8 cellular contexts compared by ENCODE assay signal in genomic region chr21:32770514-32771133, GRCh38. TPM values are rescaled to one million over a fixed set of nuclear protein-coding genes. Genes with fewer than 3 reads are reported as not detected.
DNase-seq lines count a peak whose midpoint lies in the region; ATAC-seq and TF ChIP-seq lines count a peak whose summit lies in the region.

No MANE protein-coding gene starts in this region.

- peaks cover 43% of the 10 kb centered on the region for H3K4me1 Mint-ChIP-seq in type B pancreatic cell (ENCODE audit: unreplicated experiment)

- H3K4me3 Mint-ChIP-seq in type B pancreatic cell = peak overlapping the region; percentile 99

- H3K9me3 Mint-ChIP-seq in type B pancreatic cell = no peaks in the 10 kb centered on the region

- H3K4me3 ChIP-seq in BE2C (ENCODE audit: low read depth, low read length) = peak overlapping the region; percentile 99
- peak overlapping the region; percentile 71 for H3K4me3 ChIP-seq in lung

- H3K27ac ChIP-seq in lung (ENCODE audit: low read depth in 1 of 2, low read length in 1 of 2) = peak overlapping the region; percentile 90 to 95

- WGBS in lung, 2 donors = 6 to 8% methylated on average over 14 of the region's 14 CpGs

- ATAC-seq in GM21529 (IDR thresholded peaks at IDR 0.05; ENCODE audit: unreplicated experiment) (peak; percentile 6), lung (ENCODE audit: insufficient read depth, low FRiP score) (no peak), HG03571 (IDR thresholded peaks at IDR 0.05; ENCODE audit: unreplicated experiment) (no peak)

- H3K9me3 ChIP-seq in BE2C = no peaks in the 10 kb centered on the region
- H3K9me3 ChIP-seq in lung (ENCODE audit: control insufficient read depth in 2 of 2, insufficient read depth in 1 of 2, low read length in 1 of 2) = no peaks in the 10 kb centered on the region

- no peak for DNase-seq in BE2C
- peak; percentile 57 for DNase-seq in NCI-H69 (lab: John Stamatoyannopoulos, UW)
- peak; percentile 18 for DNase-seq in cerebellum (ENCODE audit: low spot score)
- peak; percentile 36 for DNase-seq in lung (ENCODE audit: low spot score)
- no peak for DNase-seq in type B pancreatic cell (ENCODE audit: extremely low spot score, unreplicated experiment)
- DNase-seq in GM19240 (ENCODE audit: insufficient read length, low spot score) = no peak

- H3K36me3 ChIP-seq in BE2C (peaks cover 44% of the 10 kb centered on the region), lung (ENCODE audit: control insufficient read depth in 2 of 2, insufficient read depth in 2 of 2, low read length in 2 of 2) (peaks cover 1 to 4% of the 10 kb centered on the region in 2 donors)

- TF ChIP-seq CTCF in BE2C (IDR thresholded peaks at IDR 0.05; ENCODE audit: low read depth, low read length) (0 out of 2 replicates have a peak, but pooled peaks have one; percentile 3), lung (IDR thresholded peaks at IDR 0.05; ENCODE audit: control extremely low read depth, extremely low read depth) (no peak), type B pancreatic cell (conservative IDR thresholded peaks at IDR 0.05) (no peak)

- H3K27ac Mint-ChIP-seq in type B pancreatic cell = peak overlapping the region; percentile 97

- H3K27me3 ChIP-seq in BE2C (no peaks in the 10 kb centered on the region), lung (ENCODE audit: control insufficient read depth, insufficient read depth) (no peaks in the 10 kb centered on the region)

- peaks cover 7% of the 10 kb centered on the region for H3K27me3 Mint-ChIP-seq in type B pancreatic cell

- peaks cover 3% of the 10 kb centered on the region; the same call in 1 of the 2 replicates for H3K4me1 ChIP-seq in BE2C
- peaks cover 1 to 9% of the 10 kb centered on the region in 2 donors for H3K4me1 ChIP-seq in lung (ENCODE audit: control insufficient read depth in 2 of 2, insufficient read depth in 2 of 2, low read length in 2 of 2)

- H3K36me3 Mint-ChIP-seq in type B pancreatic cell = peaks cover 34% of the 10 kb centered on the region

RNA-seq across cellular contexts. Expression of gene PAXBP1, which starts 0.9 kb away (rescaled TPM):
- 25.4 TPM for polyA plus RNA-seq in BE2C (2012; ENCODE audit: insufficient read depth, insufficient read length, low read depth)
- 99.4 TPM for total RNA-seq in cerebellum
- 100 to 1,000 TPM in 1 of 2 donors, 10 to 100 TPM in 1; 26.0 to 106 TPM for total RNA-seq in lung
- 10 to 100 TPM; 12.4 to 27.0 TPM for polyA plus RNA-seq in lung
- total RNA-seq in type B pancreatic cell (ENCODE audit: low replicate concordance) = 52.0 and 80.2 TPM in 2 replicates

RNA-seq across cellular contexts. Expression of gene SYNJ1, which starts 42.8 kb away (rescaled TPM):
- 6.6 TPM for polyA plus RNA-seq in BE2C (2012; ENCODE audit: insufficient read depth, insufficient read length, low read depth)
- total RNA-seq in cerebellum = 22.1 TPM
- total RNA-seq in lung = 10 to 100 TPM; 15.7 to 17.5 TPM
- 1 to 10 TPM; 7.4 to 7.8 TPM for polyA plus RNA-seq in lung
- total RNA-seq in type B pancreatic cell (ENCODE audit: low replicate concordance) = 11.1 and 12.0 TPM in 2 replicates

Comparison
In these comparisons a context has a peak if more than half of its experiments do, and no peak if none do; other contexts are left out.
1. DNase-seq: peak in NCI-H69 (single experiment), cerebellum (single experiment) and lung (single experiment); none in BE2C (single experiment), type B pancreatic cell (single experiment) and GM19240 (single experiment).